In genomic region chr1:243821177-243821680, GRCh38 we compare ENCODE assay signal across 29 cellular contexts.
"Had no signal": no experiment of that assay in that cellular context is flagged by ENCODE, and none has a peak within 500 bp of the region (broad histone marks: within the 10 kb centered on the region; RNA-seq: fewer than 3 reads in every experiment).

No MANE protein-coding gene starts in this region.

- H3K27ac Mint-ChIP-seq: dendritic cell treated with granulocyte-macrophage colony-stimulating factor and Interleukin-4, amounts not matched to agents 40 ng/mL and 50 ng/mL, for 4 days; endodermal cell had no signal

- FAIRE-seq: colon, endometrium, endothelial cell of umbilical vein, frontal cortex had no signal

- H3K36me3 ChIP-seq: colonic mucosa, gastrocnemius medialis, heart left ventricle had no signal

- H3K27me3 ChIP-seq: colonic mucosa, dorsolateral prefrontal cortex, esophagus muscularis mucosa, esophagus squamous epithelium, gastrocnemius medialis, gastroesophageal sphincter, heart left ventricle, heart right ventricle had no signal

- DNase-seq: colonic mucosa; cortex of kidney; dermis blood vessel endothelial cell; dorsolateral prefrontal cortex; effector CD4-positive, alpha-beta T cell; effector CD8-positive, alpha-beta T cell; effector memory CD4-positive, alpha-beta T cell; effector memory CD8-positive, alpha-beta T cell; endodermal cell; erythroblast; esophagus squamous epithelium; foreskin fibroblast; foreskin keratinocyte; foreskin melanocyte; gastrocnemius medialis; glutamatergic neuron; head of caudate nucleus; heart left ventricle; heart right ventricle had no signal

- H3K27me3 Mint-ChIP-seq: dendritic cell treated with granulocyte-macrophage colony-stimulating factor and Interleukin-4, amounts not matched to agents 40 ng/mL and 50 ng/mL, for 4 days; effector memory CD8-positive, alpha-beta T cell had no signal

- H3K9me3 ChIP-seq: colonic mucosa, gastrocnemius medialis had no signal

- H3K4me1 ChIP-seq: colonic mucosa, esophagus squamous epithelium, foreskin keratinocyte, gastrocnemius medialis, gastroesophageal sphincter, heart left ventricle had no signal

- ATAC-seq: effector memory CD8-positive, alpha-beta T cell; esophagus mucosa; foreskin keratinocyte; gastrocnemius medialis; gastroesophageal sphincter; heart left ventricle; heart right ventricle had no signal

- H3K4me3 ChIP-seq: colonic mucosa, coronary artery, dorsolateral prefrontal cortex, esophagus muscularis mucosa, esophagus squamous epithelium, gastrocnemius medialis, gastroesophageal sphincter, heart left ventricle, heart right ventricle had no signal

- H3K4me3 Mint-ChIP-seq: dendritic cell treated with granulocyte-macrophage colony-stimulating factor and Interleukin-4, amounts not matched to agents 40 ng/mL and 50 ng/mL, for 4 days; endodermal cell had no signal

- H3K27ac ChIP-seq: colonic mucosa, coronary artery, dorsolateral prefrontal cortex, epithelial cell of prostate, esophagus muscularis mucosa, esophagus squamous epithelium, foreskin keratinocyte, gastrocnemius medialis, gastroesophageal sphincter, heart left ventricle, heart right ventricle had no signal

- H3K4me1 Mint-ChIP-seq: endodermal cell had no signal
